Comparison of ENCODE assay signal across 13 cellular contexts in the genomic region with DNA sequence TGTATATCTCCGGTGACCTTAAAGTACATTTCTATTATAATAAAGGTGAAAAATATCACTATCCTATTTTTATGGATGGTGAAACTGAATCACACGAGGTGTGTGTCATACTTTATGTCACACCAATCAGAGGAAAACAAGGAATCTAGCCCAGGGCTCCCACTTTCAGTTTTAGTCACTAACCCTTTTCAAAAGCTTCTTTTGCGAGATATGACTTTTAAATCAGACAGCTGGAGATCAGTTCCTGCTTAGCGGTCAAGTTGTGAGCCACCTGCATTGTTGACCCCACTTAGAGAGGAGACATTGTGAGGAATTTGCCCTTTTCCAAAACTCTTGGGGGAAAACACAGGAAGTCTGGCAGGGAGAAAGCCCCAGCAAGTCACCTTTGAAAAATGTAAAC.
DNase-seq lines count a peak whose midpoint lies in the region; ATAC-seq, FAIRE-seq and TF ChIP-seq lines count a peak whose summit lies in the region.
"Had no signal": no experiment of that assay in that cellular context is flagged by ENCODE, and none has a peak within 500 bp of the region (broad histone marks: within the 10 kb centered on the region; RNA-seq: fewer than 3 reads in every experiment).

No MANE protein-coding gene starts in this region.

- CTCF ChIA-PET in mammary epithelial cell (lab: Charles Lee; ENCODE audit: low non-redundant PET), result no interaction called here

- no peaks in the 10 kb centered on the region for H3K4me1 ChIP-seq in mammary epithelial cell (ENCODE audit: insufficient read depth, low read length)
- H3K4me1 ChIP-seq in tibial nerve, result no peaks in the 10 kb centered on the region

- H3K27me3 ChIP-seq in mammary epithelial cell (ENCODE audit: insufficient read depth, low read length), result no peaks in the 10 kb centered on the region
- H3K27me3 ChIP-seq in tibial nerve, result no peaks in the 10 kb centered on the region
- H3K27me3 ChIP-seq: ovary had no signal

- intact Hi-C loops in mammary epithelial cell (cut with micrococcal nuclease), result no loop called here

- TF ChIP-seq POLR2A in tibial nerve (IDR thresholded peaks at IDR 0.05) (no peak), erythroblast (IDR thresholded peaks at IDR 0.05; ENCODE audit: low read length) (no peak)

- TF ChIP-seq CTCF in mammary epithelial cell (conservative IDR thresholded peaks at IDR 0.05 in 1 of 2, IDR thresholded peaks at IDR 0.05 in 1 of 2; ENCODE audit: extremely low read depth in 1 of 2, insufficient read depth in 1 of 2, low read depth in 1 of 2, low read length in 2 of 2), result no peak
- TF ChIP-seq CTCF in tibial nerve (IDR thresholded peaks at IDR 0.05), result no peak

- H3K4me3 ChIP-seq in mammary epithelial cell (replicated peaks in 1 of 3; ENCODE audit: insufficient read depth in 1 of 3, low read depth in 2 of 3, low read length in 3 of 3) (no peak overlapping the region), tibial nerve (no peak overlapping the region)
- H3K4me3 ChIP-seq: ovary had no signal

- H3K27ac ChIP-seq in mammary epithelial cell (ENCODE audit: insufficient read depth, low read depth, low read length) (no peak overlapping the region), tibial nerve (no peak overlapping the region)
- H3K27ac ChIP-seq: ovary had no signal

- no peaks in the 10 kb centered on the region for H3K79me2 ChIP-seq in mammary epithelial cell (ENCODE audit: insufficient read depth, low read length)

- H2AFZ ChIP-seq in mammary epithelial cell (ENCODE audit: low read depth, low read length), result no peak overlapping the region

- FAIRE-seq in GM19239 (lab: Jason Lieb, UNC), result no peak

- peaks cover 1% of the 10 kb centered on the region for H3K36me3 ChIP-seq in mammary epithelial cell (ENCODE audit: insufficient read depth, low read length)
- H3K36me3 ChIP-seq in tibial nerve, result no peaks in the 10 kb centered on the region
- H3K36me3 ChIP-seq: ovary had no signal

- no peak for TF ChIP-seq EP300 in tibial nerve (IDR thresholded peaks at IDR 0.05)

- H4K20me1 ChIP-seq in mammary epithelial cell (ENCODE audit: insufficient read depth, low read length), result no peaks in the 10 kb centered on the region

- no TSS peak for BruUV-seq in mammary epithelial cell (replicated peaks; lab: Mats Ljungman, UMichigan)

- dilution Hi-C loops in mammary epithelial cell (cut with HindIII; ENCODE audit: low sequenced_read_pairs), result no loop called here

- H3K4me2 ChIP-seq in mammary epithelial cell (ENCODE audit: insufficient read depth, low read depth, low read length), result no peak overlapping the region

- ATAC-seq in GM18511 (IDR thresholded peaks at IDR 0.05; ENCODE audit: unreplicated experiment), result peak; percentile 55

- in situ Hi-C loops in mammary epithelial cell (cut with MboI; ENCODE audit: low sequenced_read_pairs in 2 of 2), result loop anchor here in 1 of 2 donors (25.0 kb wide), 1 partner anchor 410 kb away; no protein-coding TSS in a partner anchor

- DNase-seq in HS-5 (ENCODE audit: low read depth) (peak; percentile 36), mammary epithelial cell (peak; percentile 24), non-pigmented ciliary epithelial cell (ENCODE audit: low read depth) (peak; percentile 28), tibial nerve (ENCODE audit: low spot score in 2 of 2) (no peak), erythroblast (lab: John Stamatoyannopoulos, UW) (no peak), GM19239 (ENCODE audit: insufficient read length, low spot score) (no peak)
- DNase-seq: activated CD8-positive, alpha-beta memory T cell treated with anti-CD3 and anti-CD28 coated beads for 24 hours; activated naive CD4-positive, alpha-beta T cell treated with anti-CD3 and anti-CD28 coated beads, Interleukin-2, amount 10 ng/mL, durations not matched to agents 7 days and 5 days; KBM-7; ovary; stimulated activated naive CD4-positive, alpha-beta T cell treated with Interleukin-2 at 50 U/mL for 16 hours; T-helper 2 cell had no signal

- no peak overlapping the region for H3K9ac ChIP-seq in mammary epithelial cell (ENCODE audit: insufficient read depth, low read length)

- WGBS in mammary epithelial cell (ENCODE audit: low coverage, missing lambda C conversion rate), result 90% methylated on average over 4 of the region's 4 CpGs
- 58 to 60% methylated on average over 4 of the region's 4 CpGs for WGBS in tibial nerve, 2 donors

- H3K9me3 ChIP-seq in mammary epithelial cell (replicated peaks; ENCODE audit: insufficient read depth, low read length), result no peaks in the 10 kb centered on the region
- no peaks in the 10 kb centered on the region for H3K9me3 ChIP-seq in tibial nerve
- H3K9me3 ChIP-seq: ovary had no signal

Comparison
In these comparisons a context has a peak if more than half of its experiments do, and no peak if none do; other contexts are left out.
1. DNase-seq: peak in HS-5 (single experiment), mammary epithelial cell (single experiment) and non-pigmented ciliary epithelial cell (single experiment); none in tibial nerve (0 of 2), erythroblast (0 of 2) and GM19239 (single experiment).